Comparison of ENCODE assay signal across 13 cellular contexts in genomic region chr1:17120962-17121837, GRCh38.
A peak's percentile ranks its signal among the peaks of the same experiment; 100 is the strongest.
DNase-seq lines count a peak whose midpoint lies in the region; ATAC-seq lines count a peak whose summit lies in the region.
"Had no signal": no experiment of that assay in that cellular context is flagged by ENCODE, and none has a peak within 500 bp of the region (broad histone marks: within the 10 kb centered on the region; RNA-seq: fewer than 3 reads in every experiment).

No MANE protein-coding gene starts in this region.

- peaks cover 47% of the 10 kb centered on the region for H3K4me1 Mint-ChIP-seq in stimulated activated memory B cell treated with anti-CD40 and anti-IgM and Interleukin-4, amounts not matched to agents 10 μg/mL and 1 μg/mL and 100 μg/mL, for 72 hours

- peaks cover 23% of the 10 kb centered on the region for H3K27me3 Mint-ChIP-seq in stimulated activated memory B cell treated with anti-CD40 and anti-IgM and Interleukin-4, amounts not matched to agents 10 μg/mL and 1 μg/mL and 100 μg/mL, for 72 hours

- H3K36me3 Mint-ChIP-seq in stimulated activated memory B cell treated with anti-CD40 and anti-IgM and Interleukin-4, amounts not matched to agents 10 μg/mL and 1 μg/mL and 100 μg/mL, for 72 hours = no peaks in the 10 kb centered on the region

- H3K27ac Mint-ChIP-seq in stimulated activated memory B cell treated with anti-CD40 and anti-IgM and Interleukin-4, amounts not matched to agents 10 μg/mL and 1 μg/mL and 100 μg/mL, for 72 hours = peak overlapping the region; percentile 82

- no peak for ATAC-seq in stimulated activated memory B cell treated with anti-CD40 and anti-IgM and Interleukin-4, amounts not matched to agents 10 μg/mL and 1 μg/mL and 100 μg/mL, for 72 hours
- ATAC-seq in GM18873 (IDR thresholded peaks at IDR 0.05; ENCODE audit: low FRiP score, unreplicated experiment) = no peak

- DNase-seq in DMS53 (lab: John Stamatoyannopoulos, UW) = peak; percentile 15
- no peak for DNase-seq in DMS53 treated with DMSO at 0.1 percent for 48 hours (lab: John Stamatoyannopoulos, UW; ENCODE audit: unreplicated experiment)
- DNase-seq in SW480 (ENCODE audit: low spot score) = peak; percentile 66
- DNase-seq in glomerular visceral epithelial cell (ENCODE audit: extremely low spot score) = peak; percentile 25
- DNase-seq in stimulated activated CD4-positive, alpha-beta T cell treated with anti-CD3 and anti-CD28 coated beads, Interleukin-2, amount 100 ng/mL, for 48 hours = no peak
- DNase-seq in stimulated activated CD4-positive, alpha-beta T cell treated with anti-CD3 and anti-CD28 coated beads, Interleukin-1b, Interleukin-23, amount 100 ng/mL, for 48 hours = no peak
- DNase-seq: activated gamma-delta T cell, NCI-H82, SW 1271, testis had no signal

- H3K9me3 Mint-ChIP-seq in stimulated activated memory B cell treated with anti-CD40 and anti-IgM and Interleukin-4, amounts not matched to agents 10 μg/mL and 1 μg/mL and 100 μg/mL, for 72 hours = no peaks in the 10 kb centered on the region
- H3K9me3 Mint-ChIP-seq: dendritic cell treated with granulocyte-macrophage colony-stimulating factor and Interleukin-4, amounts not matched to agents 40 ng/mL and 50 ng/mL, for 4 days had no signal

- H3K4me3 Mint-ChIP-seq in stimulated activated memory B cell treated with anti-CD40 and anti-IgM and Interleukin-4, amounts not matched to agents 10 μg/mL and 1 μg/mL and 100 μg/mL, for 72 hours = no peak overlapping the region
- H3K4me3 Mint-ChIP-seq: dendritic cell treated with granulocyte-macrophage colony-stimulating factor and Interleukin-4, amounts not matched to agents 40 ng/mL and 50 ng/mL, for 4 days had no signal

Comparison
In these comparisons a context has a peak if more than half of its experiments do, and no peak if none do; other contexts are left out.
1. DNase-seq: peak in DMS53 (single experiment), SW480 (single experiment) and glomerular visceral epithelial cell (single experiment); none in DMS53 treated with DMSO at 0.1 percent for 48 hours (single experiment), stimulated activated CD4-positive, alpha-beta T cell treated with anti-CD3 and anti-CD28 coated beads, Interleukin-2, amount 100 ng/mL, for 48 hours (0 of 2) and stimulated activated CD4-positive, alpha-beta T cell treated with anti-CD3 and anti-CD28 coated beads, Interleukin-1b, Interleukin-23, amount 100 ng/mL, for 48 hours (single experiment).